In the genomic region with DNA sequence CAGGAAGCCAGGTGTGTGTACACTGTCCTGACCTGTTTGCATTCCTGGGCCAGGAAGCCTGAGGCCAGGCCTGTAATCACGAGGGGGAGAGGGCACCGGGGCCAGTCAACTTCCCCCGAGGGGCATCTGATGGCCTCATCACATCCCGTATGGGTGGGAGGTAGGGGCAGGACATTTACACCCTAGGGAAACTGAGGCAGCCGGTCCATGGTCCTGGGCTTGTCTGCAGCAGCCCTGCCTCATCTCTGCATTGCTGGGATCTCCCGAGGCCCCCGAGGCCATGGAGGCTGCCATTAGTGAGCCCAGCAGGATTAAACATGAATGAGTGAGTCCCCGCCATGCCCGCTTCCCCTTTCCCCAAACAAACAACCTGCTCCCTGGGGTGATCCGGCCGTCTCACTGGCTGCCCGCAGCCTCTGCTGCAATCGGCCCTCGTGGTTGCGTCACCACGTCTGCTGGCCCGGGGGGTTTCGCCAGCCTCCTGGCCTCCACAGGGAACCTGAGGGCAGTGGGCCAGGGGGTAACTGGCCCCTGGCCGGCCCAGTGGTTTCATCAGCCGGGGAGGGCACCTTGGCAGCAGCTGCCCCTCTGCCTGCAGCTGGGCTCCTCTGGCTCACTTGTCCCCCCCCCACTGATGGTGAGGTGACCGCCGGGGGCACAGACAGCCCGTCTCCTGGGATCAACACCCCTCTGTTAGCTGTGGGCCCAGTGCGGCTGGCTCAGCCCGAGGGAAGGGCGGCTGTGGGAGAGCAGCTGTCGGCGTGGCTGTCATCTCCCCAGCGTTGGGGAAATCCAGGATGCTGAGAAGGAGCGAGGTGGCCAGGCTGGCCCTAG, we compare ENCODE assay signal across 10 cellular contexts.
DNase-seq lines count a peak whose midpoint lies in the region; ATAC-seq and TF ChIP-seq lines count a peak whose summit lies in the region.
"Had no signal": no experiment of that assay in that cellular context is flagged by ENCODE, and none has a peak within 500 bp of the region (broad histone marks: within the 10 kb centered on the region; RNA-seq: fewer than 3 reads in every experiment).

No MANE protein-coding gene starts in this region.

- H3K27ac Mint-ChIP-seq in Caco-2 (ENCODE audit: unreplicated experiment), result peak overlapping the region; percentile 89
- H3K27ac Mint-ChIP-seq in activated T-cell treated with anti-CD3 and anti-CD28 coated beads, Interleukin-2, amount 50 U/mL, for 24 hours, result no peak overlapping the region
- H3K27ac Mint-ChIP-seq: natural killer cell had no signal

- H3K4me3 ChIP-seq in Caco-2 (ENCODE audit: low read depth, low read length), result no peak overlapping the region
- H3K4me3 ChIP-seq: GM12878 had no signal

- H3K9me3 Mint-ChIP-seq in Caco-2 (ENCODE audit: unreplicated experiment), result peaks cover 2% of the 10 kb centered on the region
- H3K9me3 Mint-ChIP-seq in activated T-cell treated with anti-CD3 and anti-CD28 coated beads, Interleukin-2, amount 50 U/mL, for 24 hours, result no peaks in the 10 kb centered on the region
- H3K9me3 Mint-ChIP-seq: natural killer cell had no signal

- no peaks in the 10 kb centered on the region for H3K9me3 ChIP-seq in Caco-2

- peaks cover 57% of the 10 kb centered on the region for H3K4me1 Mint-ChIP-seq in Caco-2 (ENCODE audit: low read depth, unreplicated experiment)
- H3K4me1 Mint-ChIP-seq in activated T-cell treated with anti-CD3 and anti-CD28 coated beads, Interleukin-2, amount 50 U/mL, for 24 hours (ENCODE audit: low read depth), result no peaks in the 10 kb centered on the region

- in situ Hi-C loops in T47D (cut with HindIII; ENCODE audit: low pct_unique_long_range_greater_than_20kb, low sequenced_read_pairs), result no loop called here

- peak overlapping the region; percentile 40 for H3K4me3 Mint-ChIP-seq in Caco-2 (ENCODE audit: unreplicated experiment)
- H3K4me3 Mint-ChIP-seq in activated T-cell treated with anti-CD3 and anti-CD28 coated beads, Interleukin-2, amount 50 U/mL, for 24 hours, result no peak overlapping the region
- H3K4me3 Mint-ChIP-seq: natural killer cell had no signal

- no peaks in the 10 kb centered on the region for H3K36me3 ChIP-seq in Caco-2 (ENCODE audit: control insufficient read depth, insufficient read depth, low read length)

- CTCF ChIA-PET in Caco-2 (lab: Charles Lee), result interaction anchor here (0.6 to 3.5 kb wide), 5 partner anchors 11 to 88 kb away, joined by 3 to 11 read pairs (median 5); no protein-coding TSS in a partner anchor

- TSS peak; percentile 31 for BruUV-seq in Caco-2 (replicated peaks; lab: Mats Ljungman, UMichigan)

- ATAC-seq in HG03097 (IDR thresholded peaks at IDR 0.05; ENCODE audit: low FRiP score, unreplicated experiment), result no peak
- ATAC-seq: GM12878 had no signal

- intact Hi-C loops in Caco-2 (cut with micrococcal nuclease; ENCODE audit: unreplicated experiment), result loop anchor here (1.0 kb wide), 2 partner anchors 10 kb away; no protein-coding TSS in a partner anchor

- no peaks in the 10 kb centered on the region for H3K27me3 Mint-ChIP-seq in Caco-2 (ENCODE audit: insufficient read depth, unreplicated experiment)
- no peaks in the 10 kb centered on the region for H3K27me3 Mint-ChIP-seq in activated T-cell treated with anti-CD3 and anti-CD28 coated beads, Interleukin-2, amount 50 U/mL, for 24 hours

- DNase-seq in Caco-2 (peak; percentile 88 to 93), NCI-H146 treated with DMSO at 0.1 percent for 48 hours (lab: John Stamatoyannopoulos, UW; ENCODE audit: unreplicated experiment) (peak; percentile 73), T47D (ENCODE audit: low read depth in 1 of 2, low spot score in 1 of 2) (peak; percentile 90 to 91), myocyte (ENCODE audit: low read depth) (peak; percentile 84)
- no peak for DNase-seq in activated CD4-positive, CD25-positive, alpha-beta regulatory T cell treated with anti-CD3 and anti-CD28 coated beads, Interleukin-2, amount 50 U/mL, for 72 hours
- no peak for DNase-seq in stimulated activated CD4-positive, alpha-beta T cell treated with anti-CD3 and anti-CD28 coated beads, Interleukin-15, amount 100 ng/mL, for 24 hours
- no peak for DNase-seq in activated T-cell treated with anti-CD3 and anti-CD28 coated beads, Interleukin-2, amount 50 U/mL, for 24 hours
- DNase-seq: natural killer cell had no signal

- POLR2A ChIA-PET in Caco-2 (lab: Charles Lee), result interaction anchor here (1.0 to 2.4 kb wide), 3 partner anchors 11 to 134 kb away, joined by 3 to 16 read pairs (median 3); partner anchors contain the start of gene GSE1

- peaks cover 23% of the 10 kb centered on the region for H3K36me3 Mint-ChIP-seq in Caco-2 (ENCODE audit: insufficient read depth, unreplicated experiment)
- no peaks in the 10 kb centered on the region for H3K36me3 Mint-ChIP-seq in activated T-cell treated with anti-CD3 and anti-CD28 coated beads, Interleukin-2, amount 50 U/mL, for 24 hours (ENCODE audit: low read depth)
- H3K36me3 Mint-ChIP-seq: natural killer cell had no signal

- peaks cover 95% of the 10 kb centered on the region for H3K4me1 ChIP-seq in Caco-2

- H3K27me3 ChIP-seq in Caco-2 (replicated peaks; ENCODE audit: control insufficient read depth, insufficient read depth, low read length), result no peaks in the 10 kb centered on the region

- no peak for TF ChIP-seq CTCF in Caco-2 (IDR thresholded peaks at IDR 0.05; ENCODE audit: insufficient read depth in 1 of 2, low read depth in 1 of 2, low read length in 1 of 2, severe bottlenecking in 1 of 2, unreplicated experiment in 1 of 2)

Comparison
In these comparisons a context has a peak if more than half of its experiments do, and no peak if none do; other contexts are left out.
1. DNase-seq: peak in Caco-2 (2 of 2), NCI-H146 treated with DMSO at 0.1 percent for 48 hours (single experiment), T47D (2 of 2) and myocyte (single experiment); none in activated CD4-positive, CD25-positive, alpha-beta regulatory T cell treated with anti-CD3 and anti-CD28 coated beads, Interleukin-2, amount 50 U/mL, for 72 hours (single experiment), stimulated activated CD4-positive, alpha-beta T cell treated with anti-CD3 and anti-CD28 coated beads, Interleukin-15, amount 100 ng/mL, for 24 hours (single experiment) and activated T-cell treated with anti-CD3 and anti-CD28 coated beads, Interleukin-2, amount 50 U/mL, for 24 hours (single experiment).